Comparison of ENCODE assay signal across 1 cellular context in the genomic region with DNA sequence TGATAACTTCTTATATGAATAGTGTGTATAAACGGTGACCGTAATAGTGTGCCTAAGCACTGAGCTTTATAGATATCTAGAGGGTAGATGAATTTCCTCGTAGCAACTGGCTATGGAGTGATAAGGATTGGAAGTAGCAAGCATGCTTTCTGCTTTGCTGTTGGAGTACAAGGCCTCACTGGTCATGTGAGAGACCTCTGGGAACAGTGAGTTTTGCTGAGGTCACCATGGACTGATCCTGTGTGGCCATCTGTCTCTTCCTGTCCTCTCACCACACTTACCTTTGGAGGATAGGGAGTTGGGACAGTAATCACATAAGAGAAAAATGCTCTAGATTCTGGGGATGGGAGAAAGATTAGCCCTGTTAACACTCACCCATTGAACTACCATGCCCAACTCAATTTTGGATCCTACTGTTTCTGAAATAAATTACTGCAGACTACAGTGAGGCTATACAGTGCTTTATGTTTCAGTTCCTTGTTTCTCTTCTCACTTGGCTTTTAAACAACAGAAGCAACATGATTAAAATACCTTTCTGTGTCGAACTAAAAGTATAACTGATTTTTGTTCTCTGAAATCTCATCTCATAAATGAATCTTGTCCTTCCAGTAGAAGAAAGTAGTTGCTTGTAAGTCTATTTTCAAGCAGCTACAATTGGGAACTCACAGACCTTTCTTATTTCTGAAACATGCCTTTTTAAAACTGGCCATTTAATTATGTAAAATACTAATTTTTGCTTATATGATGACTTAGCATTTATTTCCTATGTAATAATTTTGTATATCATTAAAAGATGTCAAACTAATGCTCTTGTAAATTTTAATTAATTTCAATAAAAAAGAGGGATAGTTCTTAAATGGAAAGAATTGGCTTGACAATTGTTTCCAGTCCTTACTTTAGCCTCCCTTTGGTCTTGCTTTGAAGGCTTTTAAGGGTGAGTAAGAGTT.
TF ChIP-seq lines count a peak whose summit lies in the region.

No MANE protein-coding gene starts in this region.

TF ChIP-seq in HepG2, 621 proteins besides CTCF, POLR2A, EP300 and RAD21 (continued from another document):
- TF ChIP-seq SNAPC4 (CRISPR knock-in tag; IDR thresholded peaks at IDR 0.05) (no peak), ZNF790 (CRISPR knock-in tag; IDR thresholded peaks at IDR 0.05; ENCODE audit: borderline replicate concordance) (no peak), SMARCE1 (IDR thresholded peaks at IDR 0.05; ENCODE audit: borderline replicate concordance) (no peak), ZNF513 (CRISPR knock-in tag; conservative IDR thresholded peaks at IDR 0.05) (no peak)
- TF ChIP-seq, protein P1, sequence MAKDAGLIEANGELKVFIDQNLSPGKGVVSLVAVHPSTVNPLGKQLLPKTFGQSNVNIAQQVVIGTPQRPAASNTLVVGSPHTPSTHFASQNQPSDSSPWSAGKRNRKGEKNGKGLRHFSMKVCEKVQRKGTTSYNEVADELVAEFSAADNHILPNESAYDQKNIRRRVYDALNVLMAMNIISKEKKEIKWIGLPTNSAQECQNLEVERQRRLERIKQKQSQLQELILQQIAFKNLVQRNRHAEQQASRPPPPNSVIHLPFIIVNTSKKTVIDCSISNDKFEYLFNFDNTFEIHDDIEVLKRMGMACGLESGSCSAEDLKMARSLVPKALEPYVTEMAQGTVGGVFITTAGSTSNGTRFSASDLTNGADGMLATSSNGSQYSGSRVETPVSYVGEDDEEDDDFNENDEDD (CRISPR knock-in tag; IDR thresholded peaks at IDR 0.05; ENCODE audit: borderline replicate concordance), result no peak
